ENCODE assay signal across 11 cellular contexts in the genomic region with DNA sequence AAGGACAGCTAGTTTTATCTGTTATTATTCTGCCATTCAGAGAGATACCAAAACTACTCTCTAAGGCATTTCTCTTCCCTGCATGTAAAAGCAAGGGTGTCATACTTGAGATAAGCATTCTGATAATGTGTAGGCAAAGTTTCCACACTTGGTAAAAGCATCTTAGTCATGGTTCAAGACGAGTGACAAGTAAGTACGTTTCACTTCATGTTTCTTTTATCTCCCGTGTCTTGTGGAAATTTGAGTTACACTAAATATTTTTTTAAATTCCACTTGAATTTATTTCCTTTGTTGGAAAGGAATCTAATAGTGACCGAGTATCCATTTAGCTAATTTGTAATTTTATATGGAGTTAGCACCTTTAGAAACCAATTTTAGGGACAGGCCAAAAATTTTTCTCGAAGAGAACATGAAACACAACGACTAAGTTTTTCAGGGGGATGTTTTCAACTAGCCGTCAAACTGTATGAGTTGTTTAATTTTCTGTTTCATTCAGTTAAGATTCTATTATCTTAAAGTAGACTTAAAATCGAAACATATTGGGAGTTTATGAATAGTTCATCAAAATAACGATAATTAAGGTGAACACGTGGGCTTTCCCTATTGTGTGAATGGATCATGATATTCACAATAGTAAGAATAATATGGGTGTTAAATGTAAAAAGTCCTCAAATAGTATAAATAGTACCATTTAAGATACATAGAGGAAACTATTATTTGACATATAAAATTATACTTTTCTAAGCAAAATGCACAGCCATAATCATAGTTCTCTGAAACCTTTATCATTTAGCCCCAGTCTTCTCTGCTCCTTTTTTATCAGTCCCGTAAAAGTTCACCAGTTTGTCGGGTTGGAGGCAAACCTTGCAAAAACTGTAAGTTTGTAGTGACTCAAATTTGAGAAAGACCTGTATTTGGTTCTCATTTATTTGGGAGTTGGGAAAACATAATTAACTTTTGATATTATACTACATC. TPM values are rescaled to one million over a fixed set of nuclear protein-coding genes. Genes with fewer than 3 reads are reported as not detected.
DNase-seq lines count a peak whose midpoint lies in the region; ATAC-seq and TF ChIP-seq lines count a peak whose summit lies in the region.
"Had no signal": no experiment of that assay in that cellular context is flagged by ENCODE, and none has a peak within 500 bp of the region (broad histone marks: within the 10 kb centered on the region; RNA-seq: fewer than 3 reads in every experiment).

No MANE protein-coding gene starts in this region.

- DNase-seq in CD1c-positive myeloid dendritic cell (ENCODE audit: extremely low spot score): peak; percentile 51
- DNase-seq in KBM-7: peak; percentile 37
- no peak for DNase-seq in activated CD8-positive, alpha-beta T cell treated with anti-CD3 and anti-CD28 coated beads for 36 hours
- peak; percentile 18 for DNase-seq in medulla oblongata (ENCODE audit: extremely low spot score)
- DNase-seq in NCI-H146 (lab: John Stamatoyannopoulos, UW): no peak
- DNase-seq in NK-92 (lab: John Stamatoyannopoulos, UW; ENCODE audit: unreplicated experiment): no peak
- DNase-seq in DMS153 (lab: John Stamatoyannopoulos, UW): no peak
- DNase-seq: uterus had no signal

- H3K27ac Mint-ChIP-seq in activated CD8-positive, alpha-beta T cell treated with anti-CD3 and anti-CD28 coated beads for 36 hours: peak overlapping the region; percentile 77

- CTCF ChIA-PET in activated CD8-positive, alpha-beta T cell treated with anti-CD3 and anti-CD28 coated beads for 36 hours (lab: Charles Lee): interaction anchor here (1.4 to 9.2 kb wide), 5 partner anchors 16 to 136 kb away, joined by 3 to 88 read pairs (median 10); no protein-coding TSS in a partner anchor

- TF ChIP-seq CTCF in activated CD8-positive, alpha-beta T cell treated with anti-CD3 and anti-CD28 coated beads for 36 hours (IDR thresholded peaks at IDR 0.05): no peak

- peak overlapping the region; percentile 57 for H3K4me3 Mint-ChIP-seq in activated CD8-positive, alpha-beta T cell treated with anti-CD3 and anti-CD28 coated beads for 36 hours

- H3K4me1 Mint-ChIP-seq in activated CD8-positive, alpha-beta T cell treated with anti-CD3 and anti-CD28 coated beads for 36 hours (ENCODE audit: low read depth): peaks cover 36% of the 10 kb centered on the region

- intact Hi-C loops in activated CD8-positive, alpha-beta T cell treated with anti-CD3 and anti-CD28 coated beads for 36 hours (cut with micrococcal nuclease): loop anchor here (2.0 to 5.0 kb wide), 2 partner anchors 113 to 174 kb away; a partner anchor contains a TSS

- H3K36me3 Mint-ChIP-seq in activated CD8-positive, alpha-beta T cell treated with anti-CD3 and anti-CD28 coated beads for 36 hours (ENCODE audit: low read depth): no peaks in the 10 kb centered on the region

- peak; percentile 17 for ATAC-seq in activated CD8-positive, alpha-beta T cell treated with anti-CD3 and anti-CD28 coated beads for 36 hours
- ATAC-seq in HG03175 (IDR thresholded peaks at IDR 0.05; ENCODE audit: unreplicated experiment): no peak

- no peaks in the 10 kb centered on the region for H3K9me3 Mint-ChIP-seq in activated CD8-positive, alpha-beta T cell treated with anti-CD3 and anti-CD28 coated beads for 36 hours

- POLR2A ChIA-PET in activated CD8-positive, alpha-beta T cell treated with anti-CD3 and anti-CD28 coated beads for 36 hours (lab: Charles Lee): interaction anchor here (0.9 to 2.0 kb wide), 4 partner anchors 16 to 191 kb away, joined by 3 to 5 read pairs (median 4); a partner anchor contains a TSS

- H3K27me3 Mint-ChIP-seq in activated CD8-positive, alpha-beta T cell treated with anti-CD3 and anti-CD28 coated beads for 36 hours: no peaks in the 10 kb centered on the region
- H3K27me3 Mint-ChIP-seq: progenitor cell of endocrine pancreas had no signal

- in situ Hi-C loops in KBM-7 (cut with MboI; ENCODE audit: low pct_unique_long_range_greater_than_20kb, low sequenced_read_pairs): no loop called here

RNA-seq across cellular contexts. Expression of a gene that starts 1.6 kb away (rescaled TPM):
- 1 to 10 TPM; 9.2 to 9.8 TPM for total RNA-seq in activated CD8-positive, alpha-beta T cell treated with anti-CD3 and anti-CD28 coated beads for 36 hours

RNA-seq across cellular contexts. Expression of a gene that starts 28.3 kb away (rescaled TPM):
- total RNA-seq in activated CD8-positive, alpha-beta T cell treated with anti-CD3 and anti-CD28 coated beads for 36 hours: under 1 TPM; 0.45 to 0.76 TPM
- total RNA-seq: progenitor cell of endocrine pancreas, uterus had no signal

RNA-seq across cellular contexts. Expression of a gene that starts 34.6 kb away (rescaled TPM):
- total RNA-seq in activated CD8-positive, alpha-beta T cell treated with anti-CD3 and anti-CD28 coated beads for 36 hours: not detected
- total RNA-seq: progenitor cell of endocrine pancreas; T-helper 1 cell treated with Interleukin-12 subunit alpha and Interleukin-12 subunit beta and Interleukin-4 antibody, amounts not matched to agents 30 ng/mL and 1 ng/mL, for 36 hours had no signal

Comparison
In these comparisons a context has a peak if more than half of its experiments do, and no peak if none do; other contexts are left out.
1. DNase-seq: peak in CD1c-positive myeloid dendritic cell (single experiment), KBM-7 (single experiment) and medulla oblongata (single experiment); none in activated CD8-positive, alpha-beta T cell treated with anti-CD3 and anti-CD28 coated beads for 36 hours (single experiment), NCI-H146 (single experiment), NK-92 (single experiment) and DMS153 (single experiment).